Comparison of ENCODE assay signal across 9 cellular contexts in genomic region chr22:21102659-21103267, GRCh38. TPM values are rescaled to one million over a fixed set of nuclear protein-coding genes. Genes with fewer than 3 reads are reported as not detected.
A peak's percentile ranks its signal among the peaks of the same experiment; 100 is the strongest.
DNase-seq lines count a peak whose midpoint lies in the region; ATAC-seq, FAIRE-seq and TF ChIP-seq lines count a peak whose summit lies in the region.
"Had no signal": no experiment of that assay in that cellular context is flagged by ENCODE, and none has a peak within 500 bp of the region (broad histone marks: within the 10 kb centered on the region; RNA-seq: fewer than 3 reads in every experiment).

No MANE protein-coding gene starts in this region.

- peaks cover 15 to 16% of the 10 kb centered on the region in 2 experiments; a peak in 4 of 5 replicates for H3K27me3 ChIP-seq in K562 (ENCODE audit: control insufficient read depth in 2 of 2, insufficient read depth in 2 of 2, low read length in 2 of 2)

- H3K4me3 ChIP-seq in K562 = no peak overlapping the region

- no peaks in the 10 kb centered on the region for H3K9me3 ChIP-seq in K562 (replicated peaks; ENCODE audit: control insufficient read depth, insufficient read depth, low read depth, low read length)

- peak overlapping the region in 1 of 2 experiments; percentile 22; a peak in 1 of 4 replicates for H3K9ac ChIP-seq in K562 (ENCODE audit: insufficient read depth in 1 of 2, low read depth in 2 of 2, low read length in 2 of 2)

- no peaks in the 10 kb centered on the region for H3K9me1 ChIP-seq in K562 (ENCODE audit: control insufficient read depth, insufficient read depth, low read length)

- no peak for TF ChIP-seq POLR2A in K562 (conservative IDR thresholded peaks at IDR 0.05)

- WGBS in K562 (ENCODE audit: insufficient coverage, low coverage, missing lambda C conversion rate) = under 1% methylated on average over 17 of the region's 17 CpGs

- in situ Hi-C loops in K562 (cut with MboI) = loop anchor here (5.0 to 25.0 kb wide), 2 partner anchors 110 to 195 kb away; no protein-coding TSS in a partner anchor

- H3K4me2 ChIP-seq in K562 (ENCODE audit: insufficient read depth, low read length) = peak overlapping the region; percentile 62

- TF ChIP-seq RAD21 in K562 (CRISPR knock-in tag; conservative IDR thresholded peaks at IDR 0.05 in 1 of 2, IDR thresholded peaks at IDR 0.05 in 1 of 2) = peak in 1 of 2 experiments; percentile 95; a peak in 2 of 4 replicates

- H3K79me2 ChIP-seq in K562 (ENCODE audit: control insufficient read depth, insufficient read depth, low read length) = no peaks in the 10 kb centered on the region

- H3K36me3 ChIP-seq in K562 (ENCODE audit: control insufficient read depth, insufficient read depth, low read length) = no peaks in the 10 kb centered on the region

- peak; percentile 50 for DNase-seq in NK-92 treated with Interleukin-12 subunit alpha and Interleukin-12 subunit beta, amount 100 ng/mL, for 24 hours (lab: John Stamatoyannopoulos, UW)
- DNase-seq in NK-92 (lab: John Stamatoyannopoulos, UW; ENCODE audit: unreplicated experiment) = no peak
- peak; percentile 36 for DNase-seq in NCI-H2029 (lab: John Stamatoyannopoulos, UW)
- peak; percentile 76 for DNase-seq in UCSD-AML1 (lab: John Stamatoyannopoulos, UW; ENCODE audit: unreplicated experiment)
- DNase-seq in K562 (ENCODE audit: extremely low read depth in 1 of 4, low spot score in 3 of 4) = peak; percentile 98 to 100 (median 99)
- peak; percentile 93 for DNase-seq in iPS-NIHi11 (ENCODE audit: low spot score)
- DNase-seq in stimulated activated CD4-positive, alpha-beta T cell treated with anti-CD3 and anti-CD28 coated beads, Interleukin-15, amount 100 ng/mL, for 1 hour (ENCODE audit: low read depth in 1 of 2, low spot score in 1 of 2) = peak; percentile 47 to 71

- peak; percentile 39; the same call in 1 of the 2 replicates for TF ChIP-seq EP300 in K562 (IDR thresholded peaks at IDR 0.05; ENCODE audit: low read length)

- H2AFZ ChIP-seq in K562 (ENCODE audit: low read depth, low read length) = peak overlapping the region; percentile 86

- intact Hi-C loops in K562 (cut with micrococcal nuclease) = no loop called here

- BruUV-seq in K562 (replicated peaks; lab: Mats Ljungman, UMichigan) = no TSS peak

- peaks cover 5 to 8% of the 10 kb centered on the region in 2 experiments; a peak in 4 of 5 replicates for H3K4me1 ChIP-seq in K562 (replicated peaks in 1 of 2; ENCODE audit: control insufficient read depth in 2 of 2, insufficient read depth in 2 of 2, low read length in 2 of 2)

- peak; percentile 81 for FAIRE-seq in K562 (lab: Jason Lieb, UNC)

- H3K27ac ChIP-seq in K562 (ENCODE audit: extremely low read depth, low read depth, low read length) = no peak overlapping the region

- CTCF ChIA-PET in K562 (lab: Yijun Ruan, JAX; ENCODE audit: low intra/inter-chr PET ratio) = interaction anchor here (0.6 to 2.2 kb wide), 8 partner anchors 9 to 544 kb away, joined by 3 to 7 read pairs (median 4); partner anchors contain the start of gene LZTR1

- ATAC-seq in K562 = peak; percentile 99
- no peak for ATAC-seq in GM18870 (IDR thresholded peaks at IDR 0.05; ENCODE audit: unreplicated experiment)

- H4K20me1 ChIP-seq in K562 (replicated peaks; ENCODE audit: control insufficient read depth, insufficient read depth, low read length) = peaks cover 12% of the 10 kb centered on the region

- TF ChIP-seq CTCF in K562 (IDR thresholded peaks at IDR 0.05 in 2 of 3, conservative IDR thresholded peaks at IDR 0.05 in 1 of 3; ENCODE audit: insufficient read depth in 2 of 3, low read depth in 1 of 3, low read length in 3 of 3) = peak in 2 of 3 experiments; percentile 99 to 100; a peak in 4 of 6 replicates

- POLR2A ChIA-PET in K562 (lab: Yijun Ruan, JAX) = interaction anchor here (0.5 to 2.8 kb wide), 9 partner anchors 10 to 539 kb away, joined by 3 to 15 read pairs (median 3); partner anchors contain the start of genes AIFM3, LZTR1 and SDF2L1

TF ChIP-seq in K562, 482 proteins besides CTCF, POLR2A, EP300 and RAD21 (continues in another document):
- peak; percentile 92 for TF ChIP-seq ZNF12 (CRISPR knock-in tag; IDR thresholded peaks at IDR 0.05)
- peak; percentile 49 for TF ChIP-seq HNRNPLL (IDR thresholded peaks at IDR 0.05; ENCODE audit: low read depth, low read length, poor library complexity, severe bottlenecking)
- TF ChIP-seq ZFPM2 (CRISPR knock-in tag; IDR thresholded peaks at IDR 0.05) = no peak
- no peak for TF ChIP-seq SMAD1 (IDR thresholded peaks at IDR 0.05; ENCODE audit: low read depth, low read length, partially characterized antibody)
- TF ChIP-seq NCOA2 (IDR thresholded peaks at IDR 0.05; ENCODE audit: partially characterized antibody in 2 of 2) = no peak
- no peak for TF ChIP-seq ZNF398 (CRISPR knock-in tag; IDR thresholded peaks at IDR 0.05)
- 0 out of 2 replicates have a peak, but pooled peaks have one; percentile 2 for TF ChIP-seq ZBTB26 (CRISPR knock-in tag; IDR thresholded peaks at IDR 0.05)
- TF ChIP-seq MTF1 (CRISPR knock-in tag; IDR thresholded peaks at IDR 0.05; ENCODE audit: borderline replicate concordance) = 0 out of 2 replicates have a peak, but pooled peaks have one; percentile 3
- no peak for TF ChIP-seq NR3C1 (CRISPR knock-in tag; IDR thresholded peaks at IDR 0.05)
- peak; percentile 46; the same call in 1 of the 2 replicates for TF ChIP-seq MAFK (IDR thresholded peaks at IDR 0.05; ENCODE audit: low read length)
- TF ChIP-seq HMGXB4 (CRISPR knock-in tag; IDR thresholded peaks at IDR 0.05) = peak; percentile 65
- no peak for TF ChIP-seq EHMT2 (IDR thresholded peaks at IDR 0.05)
- TF ChIP-seq KAT2B (IDR thresholded peaks at IDR 0.05; ENCODE audit: low read depth, low read length) = peak; percentile 55
- 0 out of 2 replicates have a peak, but pooled peaks have one; percentile 86 for TF ChIP-seq RHOXF2B (CRISPR knock-in tag; conservative IDR thresholded peaks at IDR 0.05)
- TF ChIP-seq SMAD3 (CRISPR knock-in tag; conservative IDR thresholded peaks at IDR 0.05) = 0 out of 2 replicates have a peak, but pooled peaks have one; percentile 63

RNA-seq across cellular contexts. Expression of gene LRRC74B, which starts 57.0 kb away (rescaled TPM):
- 0.16 and 0.28 TPM in 2 replicates for total RNA-seq in K562 (2011; cell fraction: chromatin; rRNA removed; ENCODE audit: low replicate concordance)
- total RNA-seq in K562 (2011; cell fraction: nucleolus; rRNA removed) = 0.26 TPM in 1 of 2 replicates, not detected in the other
- not detected in 2 replicates for total RNA-seq in K562 (2011; cell fraction: nucleoplasm; rRNA removed)
- not detected in 2 replicates for total RNA-seq in K562 (2014; rRNA removed)
- not detected in 2 replicates for total RNA-seq in K562 (2014; rRNA removed; fragmentation: Illumina TruSeq; extraction: Trizol)
- not detected in 2 replicates for total RNA-seq in K562 (2015; rRNA removed; fragmentation: Illumina TruSeq; extraction: Trizol)
- total RNA-seq in K562 (2021) = not detected in 2 replicates
- polyA plus RNA-seq in K562 (2011; rRNA removed) = not detected in 2 replicates
- polyA plus RNA-seq in K562 (2011; cell fraction: cytosol; rRNA removed) = 0.01 TPM in 2 replicates
- polyA plus RNA-seq in K562 (2011; cell fraction: nucleus; rRNA removed) = 0.03 and 0.11 TPM in 2 replicates
- polyA plus RNA-seq in K562 (2012) = 0.21 TPM in 1 of 2 replicates, not detected in the other
- polyA plus RNA-seq in K562 (2014; fragmentation: Illumina TruSeq; extraction: Trizol) = not detected in 2 replicates
- polyA plus RNA-seq in K562 (2014; fragmentation: Nextera tagmentation; extraction: Ambion mirVana) = not detected
- 0.04 TPM in 1 of 2 replicates, not detected in the other for polyA plus RNA-seq in K562 (2014; rRNA removed)
- not detected in 2 replicates for polyA minus RNA-seq in K562 (2011; rRNA and poly(A)+ RNA removed)
- polyA minus RNA-seq in K562 (2011; cell fraction: cytosol; rRNA and poly(A)+ RNA removed) = not detected in 2 replicates
- not detected in 2 replicates for polyA minus RNA-seq in K562 (2011; cell fraction: nucleus; rRNA and poly(A)+ RNA removed)
- total RNA-seq: urinary bladder had no signal
- polyA plus RNA-seq: urinary bladder had no signal
